9 cellular contexts compared by ENCODE assay signal in the genomic region with DNA sequence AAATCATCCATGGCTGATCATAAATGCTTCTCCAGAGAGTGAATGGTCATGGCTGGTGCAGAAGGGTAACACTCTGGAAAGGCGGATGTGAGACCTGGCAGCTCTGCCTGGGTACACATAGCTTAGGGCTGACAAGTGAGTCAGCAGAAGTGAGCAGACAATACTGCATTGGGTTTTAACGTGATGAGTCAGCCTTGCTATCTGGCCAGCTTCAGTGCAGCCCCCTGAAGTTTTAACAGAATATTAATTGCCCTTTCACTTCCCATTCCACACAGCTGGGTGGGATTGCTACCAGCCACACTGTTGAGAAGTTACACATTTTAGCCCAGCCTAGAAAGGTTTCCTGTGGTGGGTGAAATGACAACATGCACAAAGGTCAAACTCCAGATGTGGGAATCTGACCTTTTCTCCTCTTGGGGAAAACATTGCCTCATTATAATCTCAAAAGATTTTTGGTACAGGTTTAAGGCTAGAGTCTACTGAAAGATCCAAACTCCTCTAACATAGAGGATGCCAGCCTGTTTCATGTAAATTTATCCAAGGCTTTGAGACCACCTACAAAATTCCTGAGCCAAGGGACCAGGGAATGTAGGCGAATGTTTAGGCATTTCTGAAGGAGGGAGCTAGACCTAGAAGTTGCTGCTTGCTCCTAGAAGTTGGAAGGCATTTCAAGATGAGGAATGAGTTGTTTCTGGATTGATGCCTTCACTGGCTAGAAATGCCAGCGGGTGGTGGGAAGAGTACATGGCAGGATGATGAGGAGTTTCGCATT.
DNase-seq lines count a peak whose midpoint lies in the region; ATAC-seq and TF ChIP-seq lines count a peak whose summit lies in the region.
"Had no signal": no experiment of that assay in that cellular context is flagged by ENCODE, and none has a peak within 500 bp of the region (broad histone marks: within the 10 kb centered on the region; RNA-seq: fewer than 3 reads in every experiment).

No MANE protein-coding gene starts in this region.

- DNase-seq in GM12865 (ENCODE audit: low read depth) (peak; percentile 91), HS-5 (ENCODE audit: low read depth) (peak; percentile 95), activated B cell treated with CpG ODN at 0.5 μM for 24 hours (no peak), right atrium auricular region (ENCODE audit: low spot score) (peak; percentile 78), smooth muscle cell of the brain vasculature (ENCODE audit: low read depth, low spot score) (peak; percentile 93), NCI-H524 (lab: John Stamatoyannopoulos, UW) (no peak), NCI-H2081 treated with DMSO at 0.1 percent for 48 hours (lab: John Stamatoyannopoulos, UW) (no peak)

- H3K36me3 Mint-ChIP-seq in activated B cell treated with CpG ODN at 0.5 μM for 24 hours (ENCODE audit: low read depth) = no peaks in the 10 kb centered on the region
- H3K36me3 Mint-ChIP-seq: activated naive CD4-positive, alpha-beta T cell treated with anti-CD3 and anti-CD28 coated beads, Interleukin-2, amount 50 U/mL, for 24 hours had no signal

- H3K27me3 Mint-ChIP-seq in activated B cell treated with CpG ODN at 0.5 μM for 24 hours = peaks cover 2% of the 10 kb centered on the region

- intact Hi-C loops in activated B cell treated with CpG ODN at 0.5 μM for 24 hours (cut with micrococcal nuclease) = no loop called here

- H3K4me3 Mint-ChIP-seq in activated B cell treated with CpG ODN at 0.5 μM for 24 hours = no peak overlapping the region
- H3K4me3 Mint-ChIP-seq: activated naive CD4-positive, alpha-beta T cell treated with anti-CD3 and anti-CD28 coated beads, Interleukin-2, amount 50 U/mL, for 24 hours had no signal

- no peak overlapping the region for H3K27ac Mint-ChIP-seq in activated B cell treated with CpG ODN at 0.5 μM for 24 hours
- H3K27ac Mint-ChIP-seq: activated naive CD4-positive, alpha-beta T cell treated with anti-CD3 and anti-CD28 coated beads, Interleukin-2, amount 50 U/mL, for 24 hours had no signal

- H3K9me3 Mint-ChIP-seq in activated B cell treated with CpG ODN at 0.5 μM for 24 hours = no peaks in the 10 kb centered on the region
- H3K9me3 Mint-ChIP-seq: activated naive CD4-positive, alpha-beta T cell treated with anti-CD3 and anti-CD28 coated beads, Interleukin-2, amount 50 U/mL, for 24 hours had no signal

- H3K36me3 ChIP-seq in right atrium auricular region = no peaks in the 10 kb centered on the region

- CTCF ChIA-PET in activated B cell treated with CpG ODN at 0.5 μM for 24 hours (lab: Charles Lee) = no interaction called here

- H3K4me1 Mint-ChIP-seq in activated B cell treated with CpG ODN at 0.5 μM for 24 hours = no peaks in the 10 kb centered on the region

- H3K4me3 ChIP-seq in GM12865 (ENCODE audit: low read depth, low read length) (no peak overlapping the region), right atrium auricular region (no peak overlapping the region)

- TF ChIP-seq CTCF in GM12865 (IDR thresholded peaks at IDR 0.05; ENCODE audit: insufficient read depth, low read depth, low read length, missing control alignments) = no peak
- no peak for TF ChIP-seq CTCF in activated B cell treated with CpG ODN at 0.5 μM for 24 hours (IDR thresholded peaks at IDR 0.05)
- TF ChIP-seq CTCF in right atrium auricular region (IDR thresholded peaks at IDR 0.05) = no peak

- no peaks in the 10 kb centered on the region for H3K9me3 ChIP-seq in right atrium auricular region

- no peaks in the 10 kb centered on the region for H3K27me3 ChIP-seq in right atrium auricular region

- POLR2A ChIA-PET in activated B cell treated with CpG ODN at 0.5 μM for 24 hours (lab: Charles Lee) = no interaction called here

- peak overlapping the region; percentile 28 to 76 for H3K27ac ChIP-seq in right atrium auricular region

- peaks cover 0 to 35% of the 10 kb centered on the region in 2 donors for H3K4me1 ChIP-seq in right atrium auricular region

- ATAC-seq in GM21576 (IDR thresholded peaks at IDR 0.05; ENCODE audit: unreplicated experiment) (peak; percentile 93), activated B cell treated with CpG ODN at 0.5 μM for 24 hours (ENCODE audit: low read depth) (peak; percentile 28)

Comparison
In these comparisons a context has a peak if more than half of its experiments do, and no peak if none do; other contexts are left out.
1. DNase-seq: peak in GM12865 (single experiment), HS-5 (single experiment), right atrium auricular region (single experiment) and smooth muscle cell of the brain vasculature (single experiment); none in activated B cell treated with CpG ODN at 0.5 μM for 24 hours (single experiment), NCI-H524 (0 of 2) and NCI-H2081 treated with DMSO at 0.1 percent for 48 hours (single experiment).